Comparison of ENCODE assay signal across 24 cellular contexts in the genomic region with DNA sequence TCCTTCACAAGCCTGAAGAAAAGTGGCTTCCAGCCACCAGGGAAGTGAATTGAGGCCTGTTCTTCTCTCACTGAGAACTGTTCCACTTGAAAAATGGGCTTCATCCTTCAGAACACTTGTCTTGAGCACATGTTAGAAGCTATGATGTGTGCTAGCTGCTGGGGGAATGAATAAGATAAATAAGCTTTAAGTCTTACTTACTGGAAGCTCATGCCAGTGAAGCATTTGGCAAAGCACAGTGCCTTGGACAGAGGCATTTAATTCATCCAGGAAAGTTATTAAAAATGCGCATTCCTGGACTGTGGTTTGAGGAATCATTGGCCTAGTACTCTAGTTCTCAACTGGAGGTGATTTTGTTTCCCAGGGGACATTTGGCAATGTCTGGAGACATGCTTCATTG.
A peak's percentile ranks its signal among the peaks of the same experiment; 100 is the strongest.
DNase-seq lines count a peak whose midpoint lies in the region; ATAC-seq and TF ChIP-seq lines count a peak whose summit lies in the region.
"Had no signal": no experiment of that assay in that cellular context is flagged by ENCODE, and none has a peak within 500 bp of the region (broad histone marks: within the 10 kb centered on the region; RNA-seq: fewer than 3 reads in every experiment).

No MANE protein-coding gene starts in this region.

- H3K36me3 Mint-ChIP-seq in brain (no peaks in the 10 kb centered on the region), neural crest cell (ENCODE audit: low read depth) (no peaks in the 10 kb centered on the region)
- H3K36me3 Mint-ChIP-seq: naive thymus-derived CD8-positive, alpha-beta T cell; stimulated activated effector memory CD8-positive, alpha-beta T cell treated with anti-CD3 and anti-CD28 coated beads, Interleukin-12 subunit alpha, Interleukin-12 subunit beta, amount 100 ng/mL, for 72 hours had no signal

- no peak overlapping the region for H3K4me3 ChIP-seq in spleen
- H3K4me3 ChIP-seq: GM23338, heart left ventricle, transverse colon had no signal

- intact Hi-C loops in spleen (cut with DNase I; ENCODE audit: low total_unique reads) = no loop called here

- H3K9me3 Mint-ChIP-seq in brain (peaks cover 0 to 2% (median 0%) of the 10 kb centered on the region in 5 experiments), neural crest cell (no peaks in the 10 kb centered on the region)
- H3K9me3 Mint-ChIP-seq: activated T-cell treated with anti-CD3 and anti-CD28 coated beads, Interleukin-2, amount 50 U/mL, for 4 hours; GM23338; naive thymus-derived CD8-positive, alpha-beta T cell; stimulated activated effector memory CD8-positive, alpha-beta T cell treated with anti-CD3 and anti-CD28 coated beads, Interleukin-12 subunit alpha, Interleukin-12 subunit beta, amount 100 ng/mL, for 72 hours had no signal

- H3K27ac ChIP-seq in spleen = no peak overlapping the region
- H3K27ac ChIP-seq: brain microvascular endothelial cell, epithelial cell of prostate, heart left ventricle, transverse colon had no signal

- no peaks in the 10 kb centered on the region for H3K36me3 ChIP-seq in spleen
- H3K36me3 ChIP-seq: brain microvascular endothelial cell, heart left ventricle, transverse colon had no signal

- H3K9me3 ChIP-seq in spleen = no peaks in the 10 kb centered on the region
- H3K9me3 ChIP-seq: heart left ventricle, transverse colon had no signal

- no peak for TF ChIP-seq POLR2A in spleen (IDR thresholded peaks at IDR 0.05)

- ATAC-seq in GM21528 (IDR thresholded peaks at IDR 0.05; ENCODE audit: low FRiP score, unreplicated experiment) = no peak
- ATAC-seq: activated T-cell treated with anti-CD3 and anti-CD28 coated beads, Interleukin-2, amount 50 U/mL, for 4 hours; GM23338; heart left ventricle; naive thymus-derived CD8-positive, alpha-beta T cell had no signal

- 82 to 94% (median 93%) methylated on average over 1 of the region's 1 CpG for WGBS in spleen, 5 donors

- H3K4me1 ChIP-seq in spleen = no peaks in the 10 kb centered on the region

- H3K4me1 Mint-ChIP-seq in brain = peaks cover 54% of the 10 kb centered on the region
- peaks cover 10% of the 10 kb centered on the region for H3K4me1 Mint-ChIP-seq in neural crest cell
- H3K4me1 Mint-ChIP-seq: naive thymus-derived CD8-positive, alpha-beta T cell; stimulated activated effector memory CD8-positive, alpha-beta T cell treated with anti-CD3 and anti-CD28 coated beads, Interleukin-12 subunit alpha, Interleukin-12 subunit beta, amount 100 ng/mL, for 72 hours had no signal

- H3K27ac Mint-ChIP-seq in brain (peak overlapping the region in 3 of 5 experiments; percentile 78 to 90 (median 79)), neural crest cell (ENCODE audit: unreplicated experiment) (peak overlapping the region; percentile 72)
- H3K27ac Mint-ChIP-seq: GM23338; naive thymus-derived CD8-positive, alpha-beta T cell; stimulated activated effector memory CD8-positive, alpha-beta T cell treated with anti-CD3 and anti-CD28 coated beads, Interleukin-12 subunit alpha, Interleukin-12 subunit beta, amount 100 ng/mL, for 72 hours had no signal

- no peaks in the 10 kb centered on the region for H3K27me3 ChIP-seq in spleen (replicated peaks in 1 of 7)
- H3K27me3 ChIP-seq: brain microvascular endothelial cell, heart left ventricle, transverse colon had no signal

- H3K27me3 Mint-ChIP-seq in brain (no peaks in the 10 kb centered on the region), neural crest cell (ENCODE audit: low read depth) (no peaks in the 10 kb centered on the region)

- TF ChIP-seq CTCF in AG09319 (IDR thresholded peaks at IDR 0.05; ENCODE audit: low read depth, low read length) (no peak), brain (conservative IDR thresholded peaks at IDR 0.05) (no peak), neural crest cell (conservative IDR thresholded peaks at IDR 0.05) (no peak), spleen (IDR thresholded peaks at IDR 0.05 in 8 of 11, conservative IDR thresholded peaks at IDR 0.05 in 3 of 11) (no peak)

- peak; percentile 24 for DNase-seq in AG09319 (ENCODE audit: extremely low read depth, low read depth)
- DNase-seq in M059J (ENCODE audit: low read depth) = peak; percentile 30
- DNase-seq in neural crest cell (ENCODE audit: low read depth, low spot score) = no peak
- no peak for DNase-seq in epidermal melanocyte (ENCODE audit: insufficient read length, low spot score)
- no peak for DNase-seq in central memory CD4-positive, alpha-beta T cell
- DNase-seq in spleen = no peak
- DNase-seq: activated CD4-positive, CD25-positive, alpha-beta regulatory T cell; activated T-cell treated with anti-CD3 and anti-CD28 coated beads, Interleukin-2, amount 50 U/mL, for 4 hours; brain microvascular endothelial cell; heart left ventricle; midbrain; naive thymus-derived CD8-positive, alpha-beta T cell; NCI-H1092 treated with DMSO at 0.1 percent for 48 hours; NCI-H187; NCI-H2171 treated with DMSO at 0.1 percent for 48 hours; NCI-H526 treated with DMSO at 0.1 percent for 48 hours; NK-92 treated with Interleukin-12 subunit alpha and Interleukin-12 subunit beta, amount 100 ng/mL, for 24 hours; occipital lobe; transverse colon had no signal

- no peak overlapping the region for H3K4me3 Mint-ChIP-seq in brain
- no peak overlapping the region for H3K4me3 Mint-ChIP-seq in neural crest cell
- H3K4me3 Mint-ChIP-seq: activated T-cell treated with anti-CD3 and anti-CD28 coated beads, Interleukin-2, amount 50 U/mL, for 4 hours; GM23338; naive thymus-derived CD8-positive, alpha-beta T cell; stimulated activated effector memory CD8-positive, alpha-beta T cell treated with anti-CD3 and anti-CD28 coated beads, Interleukin-12 subunit alpha, Interleukin-12 subunit beta, amount 100 ng/mL, for 72 hours had no signal

Comparison
In these comparisons a context has a peak if more than half of its experiments do, and no peak if none do; other contexts are left out.
1. DNase-seq: peak in AG09319 (single experiment) and M059J (single experiment); none in neural crest cell (single experiment), epidermal melanocyte (single experiment), central memory CD4-positive, alpha-beta T cell (single experiment) and spleen (single experiment).